ENCODE assay signal across 17 cellular contexts in genomic region chr11:27408231-27408630, GRCh38. TPM values are rescaled to one million over a fixed set of nuclear protein-coding genes. Genes with fewer than 3 reads are reported as not detected.
DNase-seq lines count a peak whose midpoint lies in the region; ATAC-seq and TF ChIP-seq lines count a peak whose summit lies in the region.
"Had no signal": no experiment of that assay in that cellular context is flagged by ENCODE, and none has a peak within 500 bp of the region (broad histone marks: within the 10 kb centered on the region; RNA-seq: fewer than 3 reads in every experiment).

No MANE protein-coding gene starts in this region.

- no peak for DNase-seq in right cardiac atrium
- DNase-seq in heart right ventricle, result no peak
- DNase-seq in adipocyte (ENCODE audit: low read depth), result no peak
- DNase-seq in fibroblast of gingiva (ENCODE audit: low read depth), result peak; percentile 45
- DNase-seq in suprapubic skin (ENCODE audit: low spot score in 2 of 2), result no peak
- DNase-seq in glomerular visceral epithelial cell (ENCODE audit: extremely low spot score), result no peak
- DNase-seq in kidney glomerular epithelial cell (lab: John Stamatoyannopoulos, UW), result no peak
- no peak for DNase-seq in T-helper 17 cell
- DNase-seq: CD8-positive, alpha-beta T cell; COR-L47; DMS153; DND-41; GDM1; HCEC 1CT; HFFc6 had no signal

- TF ChIP-seq POLR2A in suprapubic skin (IDR thresholded peaks at IDR 0.05), result no peak

- peak overlapping the region; percentile 4 for H3K9ac ChIP-seq in adipocyte (ENCODE audit: low read length)

- H3K27me3 ChIP-seq in right cardiac atrium (ENCODE audit: control insufficient read depth, insufficient read depth), result no peaks in the 10 kb centered on the region
- H3K27me3 ChIP-seq in heart right ventricle, result no peaks in the 10 kb centered on the region
- no peaks in the 10 kb centered on the region for H3K27me3 ChIP-seq in adipocyte (replicated peaks; ENCODE audit: control insufficient read depth, insufficient read depth, low read length)
- no peaks in the 10 kb centered on the region for H3K27me3 ChIP-seq in suprapubic skin

- H3K36me3 Mint-ChIP-seq in T-helper 17 cell (ENCODE audit: low read depth), result no peaks in the 10 kb centered on the region
- H3K36me3 Mint-ChIP-seq: CD14-positive monocyte; CD8-positive, alpha-beta T cell had no signal

- intact Hi-C loops in right cardiac atrium (cut with DNase I) (no loop called here), heart right ventricle (cut with DNase I) (no loop called here)

- peaks cover 12% of the 10 kb centered on the region for H3K27me3 Mint-ChIP-seq in T-helper 17 cell

- H3K36me3 ChIP-seq in heart right ventricle (no peaks in the 10 kb centered on the region), adipocyte (ENCODE audit: control insufficient read depth, insufficient read depth, low read length, severe bottlenecking) (no peaks in the 10 kb centered on the region), suprapubic skin (no peaks in the 10 kb centered on the region)

- H3K4me3 Mint-ChIP-seq in T-helper 17 cell, result no peak overlapping the region
- H3K4me3 Mint-ChIP-seq: CD14-positive monocyte; CD8-positive, alpha-beta T cell; HFFc6 had no signal

- H3K4me3 ChIP-seq in right cardiac atrium (ENCODE audit: low read length) (no peak overlapping the region), heart right ventricle (no peak overlapping the region), adipocyte (ENCODE audit: low read length) (no peak overlapping the region), suprapubic skin (no peak overlapping the region)

- H3K27ac Mint-ChIP-seq in T-helper 17 cell, result no peak overlapping the region
- H3K27ac Mint-ChIP-seq: CD14-positive monocyte; CD8-positive, alpha-beta T cell; HFFc6 had no signal

- TF ChIP-seq CTCF in heart right ventricle (IDR thresholded peaks at IDR 0.05), result no peak
- TF ChIP-seq CTCF in suprapubic skin (IDR thresholded peaks at IDR 0.05), result no peak

- TF ChIP-seq EP300 in suprapubic skin (IDR thresholded peaks at IDR 0.05), result no peak

- H3K9me3 ChIP-seq in right cardiac atrium (ENCODE audit: control insufficient read depth, low read length), result no peaks in the 10 kb centered on the region
- no peaks in the 10 kb centered on the region for H3K9me3 ChIP-seq in heart right ventricle
- H3K9me3 ChIP-seq in adipocyte (ENCODE audit: control insufficient read depth, low read length), result no peaks in the 10 kb centered on the region
- no peaks in the 10 kb centered on the region for H3K9me3 ChIP-seq in suprapubic skin
- no peaks in the 10 kb centered on the region for H3K9me3 ChIP-seq in T-helper 17 cell (ENCODE audit: control insufficient read depth, low read length, poor library complexity, severe bottlenecking)

- ATAC-seq in right cardiac atrium (peak in 1 of 2 donors; percentile 34), heart right ventricle (no peak), T-helper 17 cell (no peak)
- ATAC-seq: CD8-positive, alpha-beta T cell had no signal

- no peaks in the 10 kb centered on the region for H3K4me1 Mint-ChIP-seq in T-helper 17 cell

- H3K27ac ChIP-seq in right cardiac atrium (ENCODE audit: low read length), result peak overlapping the region; percentile 51
- H3K27ac ChIP-seq in heart right ventricle, result peak overlapping the region in 4 of 10 donors; percentile 9 to 24 (median 13)
- H3K27ac ChIP-seq in suprapubic skin, result peak overlapping the region; percentile 30
- H3K27ac ChIP-seq: HL-60 had no signal

- H3K4me1 ChIP-seq in right cardiac atrium (ENCODE audit: control insufficient read depth, insufficient read depth, low read length) (no peaks in the 10 kb centered on the region), heart right ventricle (peaks cover 0 to 47% (median 13%) of the 10 kb centered on the region in 9 donors), adipocyte (ENCODE audit: control insufficient read depth, insufficient read depth, low read length) (peaks cover 41% of the 10 kb centered on the region), suprapubic skin (peaks cover 74% of the 10 kb centered on the region)

RNA-seq across cellular contexts. Expression of gene CCDC34, which starts 45.2 kb away (rescaled TPM):
- total RNA-seq in right cardiac atrium (1 to 10 TPM; 3.3 to 4.4 (median 4.1) TPM), heart right ventricle (10 to 100 TPM in 1 of 10 donors, 1 to 10 TPM in 9; 1.1 to 10.7 (median 3.3) TPM), suprapubic skin (1 to 10 TPM; 3.2 to 8.0 (median 4.0) TPM), T-helper 17 cell (1 to 10 TPM; 1.1 to 1.8 TPM)
- polyA plus RNA-seq in right cardiac atrium (2.1 TPM), heart right ventricle (1 to 10 TPM; 2.8 to 3.8 TPM)
